1 cellular context compared by ENCODE assay signal in genomic region chr20:32204485-32205115, GRCh38.
TF ChIP-seq lines count a peak whose summit lies in the region.

No MANE protein-coding gene starts in this region.

TF ChIP-seq in IMR-90, 13 proteins besides CTCF, POLR2A, EP300 and RAD21:
- TF ChIP-seq USF2 (IDR thresholded peaks at IDR 0.05; ENCODE audit: low read depth, low read length) (no peak), MXI1 (IDR thresholded peaks at IDR 0.05; ENCODE audit: borderline replicate concordance, low read depth, low read length) (no peak), CHD1 (IDR thresholded peaks at IDR 0.05; ENCODE audit: low read depth, low read length) (no peak), MAFK (IDR thresholded peaks at IDR 0.05; ENCODE audit: low read depth, low read length) (no peak)
